20 cellular contexts compared by ENCODE assay signal in the genomic region with DNA sequence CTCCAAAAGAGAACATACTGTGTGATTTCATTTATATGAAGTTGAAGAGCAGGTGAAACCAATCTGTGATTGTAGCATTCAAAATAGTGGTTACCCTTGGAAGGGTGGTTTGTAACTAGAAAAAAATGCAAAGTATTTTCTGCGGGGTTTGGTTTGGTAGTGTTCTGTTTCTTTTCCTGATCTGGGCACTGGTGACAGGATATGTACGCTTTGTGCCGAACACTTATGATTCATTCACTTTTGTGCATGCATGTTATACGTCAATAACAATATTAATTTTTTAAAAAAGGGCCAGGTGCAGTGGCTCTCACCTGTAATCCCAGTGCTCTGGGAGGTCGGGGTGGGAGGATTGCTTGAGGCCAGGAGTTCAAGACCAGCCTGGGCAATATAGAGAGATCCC.
DNase-seq lines count a peak whose midpoint lies in the region; TF ChIP-seq lines count a peak whose summit lies in the region.
"Had no signal": no experiment of that assay in that cellular context is flagged by ENCODE, and none has a peak within 500 bp of the region (broad histone marks: within the 10 kb centered on the region; RNA-seq: fewer than 3 reads in every experiment).

No MANE protein-coding gene starts in this region.

- no peaks in the 10 kb centered on the region for H3K27me3 Mint-ChIP-seq in activated CD4-positive, alpha-beta memory T cell treated with anti-CD3 and anti-CD28 coated beads for 36 hours
- H3K27me3 Mint-ChIP-seq in activated naive CD4-positive, alpha-beta T cell treated with anti-CD3 and anti-CD28 coated beads, Interleukin-2, amount 10 ng/mL, durations not matched to agents 7 days and 5 days, result no peaks in the 10 kb centered on the region

- in situ Hi-C loops in transverse colon (cut with MboI; ENCODE audit: low pct_ligation_motif_present in 1 of 4, low pct_unique_long_range_greater_than_20kb in 1 of 4, low sequenced_read_pairs in 3 of 4), result no loop called here

- CTCF ChIA-PET in activated CD4-positive, alpha-beta memory T cell treated with anti-CD3 and anti-CD28 coated beads for 36 hours (lab: Charles Lee), result interaction anchor here (0.7 to 2.8 kb wide), 6 partner anchors 13 to 397 kb away, joined by 3 to 11 read pairs (median 4); partner anchors contain the start of gene PLXNA2
- CTCF ChIA-PET in activated naive CD4-positive, alpha-beta T cell treated with anti-CD3 and anti-CD28 coated beads, Interleukin-2, amount 10 ng/mL, durations not matched to agents 7 days and 5 days (lab: Charles Lee), result no interaction called here

- H3K36me3 Mint-ChIP-seq in activated CD4-positive, alpha-beta memory T cell treated with anti-CD3 and anti-CD28 coated beads for 36 hours, result peaks cover 9% of the 10 kb centered on the region
- peaks cover 42% of the 10 kb centered on the region for H3K36me3 Mint-ChIP-seq in activated naive CD4-positive, alpha-beta T cell treated with anti-CD3 and anti-CD28 coated beads, Interleukin-2, amount 10 ng/mL, durations not matched to agents 7 days and 5 days

- DNase-seq in LHCN-M2 (ENCODE audit: low read depth) (peak; percentile 93), astrocyte of the hippocampus (ENCODE audit: low read depth, low spot score) (peak; percentile 71), hepatic stellate cell (ENCODE audit: low spot score) (peak; percentile 63), transverse colon (no peak), amygdala (lab: John Stamatoyannopoulos, UW) (no peak)
- DNase-seq in activated CD4-positive, alpha-beta memory T cell treated with anti-CD3 and anti-CD28 coated beads for 36 hours, result no peak
- no peak for DNase-seq in activated naive CD4-positive, alpha-beta T cell treated with anti-CD3 and anti-CD28 coated beads, Interleukin-2, amount 10 ng/mL, durations not matched to agents 7 days and 5 days
- DNase-seq: activated effector memory CD4-positive, alpha-beta T cell treated with anti-CD3 and anti-CD28 coated beads, Interleukin-2, amount 50 U/mL, for 16 hours; effector CD4-positive, alpha-beta T cell; hypothalamus; kidney glomerular epithelial cell; MM.1S; NCI-H1694 treated with DMSO at 0.1 percent for 48 hours; occipital lobe; right lobe of liver; stimulated activated CD4-positive, alpha-beta T cell treated with anti-CD3 and anti-CD28 coated beads, Interleukin-4, amount 100 ng/mL, for 24 hours; stimulated activated CD8-positive, alpha-beta memory T cell treated with anti-CD3 and anti-CD28 coated beads, Interleukin-4, amount 100 ng/mL, for 48 hours; T-helper 9 cell had no signal

- 55 to 75% methylated on average over 4 to 5 of the region's 5 CpGs for WGBS in transverse colon (ENCODE audit: low coverage in 1 of 2), 2 donors

- no peaks in the 10 kb centered on the region for H3K9me3 Mint-ChIP-seq in activated CD4-positive, alpha-beta memory T cell treated with anti-CD3 and anti-CD28 coated beads for 36 hours
- H3K9me3 Mint-ChIP-seq in activated naive CD4-positive, alpha-beta T cell treated with anti-CD3 and anti-CD28 coated beads, Interleukin-2, amount 10 ng/mL, durations not matched to agents 7 days and 5 days, result no peaks in the 10 kb centered on the region

- H3K4me3 Mint-ChIP-seq in activated CD4-positive, alpha-beta memory T cell treated with anti-CD3 and anti-CD28 coated beads for 36 hours, result no peak overlapping the region
- no peak overlapping the region for H3K4me3 Mint-ChIP-seq in activated naive CD4-positive, alpha-beta T cell treated with anti-CD3 and anti-CD28 coated beads, Interleukin-2, amount 10 ng/mL, durations not matched to agents 7 days and 5 days

- no peak overlapping the region for H3K27ac Mint-ChIP-seq in activated CD4-positive, alpha-beta memory T cell treated with anti-CD3 and anti-CD28 coated beads for 36 hours
- no peak overlapping the region for H3K27ac Mint-ChIP-seq in activated naive CD4-positive, alpha-beta T cell treated with anti-CD3 and anti-CD28 coated beads, Interleukin-2, amount 10 ng/mL, durations not matched to agents 7 days and 5 days

- H3K36me3 ChIP-seq in transverse colon, result no peaks in the 10 kb centered on the region
- H3K36me3 ChIP-seq: cardiac muscle cell, right lobe of liver had no signal

- TF ChIP-seq CTCF in transverse colon (IDR thresholded peaks at IDR 0.05), result no peak

- peaks cover 62% of the 10 kb centered on the region for H3K4me1 Mint-ChIP-seq in activated CD4-positive, alpha-beta memory T cell treated with anti-CD3 and anti-CD28 coated beads for 36 hours (ENCODE audit: low read depth)
- peaks cover 34% of the 10 kb centered on the region for H3K4me1 Mint-ChIP-seq in activated naive CD4-positive, alpha-beta T cell treated with anti-CD3 and anti-CD28 coated beads, Interleukin-2, amount 10 ng/mL, durations not matched to agents 7 days and 5 days

- H3K4me3 ChIP-seq in transverse colon, result no peak overlapping the region
- H3K4me3 ChIP-seq: BLaER1, cardiac muscle cell, right lobe of liver had no signal

- H3K27me3 ChIP-seq in transverse colon, result no peaks in the 10 kb centered on the region
- H3K27me3 ChIP-seq: BLaER1, cardiac muscle cell, right lobe of liver had no signal

- no peak for TF ChIP-seq POLR2A in transverse colon (IDR thresholded peaks at IDR 0.05)

- H3K9me3 ChIP-seq in transverse colon, result no peaks in the 10 kb centered on the region
- H3K9me3 ChIP-seq: BLaER1, right lobe of liver had no signal

- peaks cover 18 to 57% (median 34%) of the 10 kb centered on the region in 4 donors for H3K4me1 ChIP-seq in transverse colon

- intact Hi-C loops in transverse colon (cut with DNase I; ENCODE audit: low total_unique reads), result no loop called here
- intact Hi-C loops in activated CD4-positive, alpha-beta memory T cell treated with anti-CD3 and anti-CD28 coated beads for 36 hours (cut with micrococcal nuclease), result no loop called here

- peak overlapping the region; percentile 76 to 82 (median 79) for H3K27ac ChIP-seq in transverse colon
- H3K27ac ChIP-seq: cardiac muscle cell, right lobe of liver had no signal

- POLR2A ChIA-PET in activated CD4-positive, alpha-beta memory T cell treated with anti-CD3 and anti-CD28 coated beads for 36 hours (lab: Charles Lee), result no interaction called here

- no peak for TF ChIP-seq EP300 in transverse colon (IDR thresholded peaks at IDR 0.05; ENCODE audit: low read depth)

Comparison
In these comparisons a context has a peak if more than half of its experiments do, and no peak if none do; other contexts are left out.
1. DNase-seq: peak in LHCN-M2 (single experiment), astrocyte of the hippocampus (single experiment) and hepatic stellate cell (single experiment); none in transverse colon (single experiment), activated CD4-positive, alpha-beta memory T cell treated with anti-CD3 and anti-CD28 coated beads for 36 hours (single experiment), activated naive CD4-positive, alpha-beta T cell treated with anti-CD3 and anti-CD28 coated beads, Interleukin-2, amount 10 ng/mL, durations not matched to agents 7 days and 5 days (single experiment) and amygdala (0 of 56).